Comparison of ENCODE assay signal across 9 cellular contexts in genomic region chr2:236164201-236164982, GRCh38. TPM values are rescaled to one million over a fixed set of nuclear protein-coding genes. Genes with fewer than 3 reads are reported as not detected.
A peak's percentile ranks its signal among the peaks of the same experiment; 100 is the strongest.
DNase-seq lines count a peak whose midpoint lies in the region; ATAC-seq and TF ChIP-seq lines count a peak whose summit lies in the region.
"Had no signal": no experiment of that assay in that cellular context is flagged by ENCODE, and none has a peak within 500 bp of the region (broad histone marks: within the 10 kb centered on the region; RNA-seq: fewer than 3 reads in every experiment).

No MANE protein-coding gene starts in this region.

- H3K4me1 ChIP-seq in SK-N-SH (ENCODE audit: control insufficient read depth in 1 of 2, insufficient read depth in 2 of 2, low read depth in 1 of 2, low read length in 1 of 2): peaks cover 0 to 12% of the 10 kb centered on the region in 2 experiments; a peak in 2 of 4 replicates
- peaks cover 18 to 64% (median 39%) of the 10 kb centered on the region in 12 donors for H3K4me1 ChIP-seq in heart left ventricle
- H3K4me1 ChIP-seq in rectal smooth muscle tissue (ENCODE audit: control insufficient read depth, insufficient read depth, low read length): peaks cover 13% of the 10 kb centered on the region

- no peaks in the 10 kb centered on the region for H3K9me3 ChIP-seq in SK-N-SH
- no peaks in the 10 kb centered on the region for H3K9me3 ChIP-seq in heart left ventricle

- WGBS in SK-N-SH (ENCODE audit: low lambda C conversion rate): 36% methylated on average over 15 of the region's 70 CpGs
- WGBS in heart left ventricle, 4 donors: 0 to 1% (median 1%) methylated on average over 23 to 70 of the region's 70 CpGs

- H3K27me3 ChIP-seq in SK-N-SH (ENCODE audit: insufficient read depth): peaks cover 52% of the 10 kb centered on the region
- H3K27me3 ChIP-seq in heart left ventricle: peaks cover 60 to 100% (median 97%) of the 10 kb centered on the region in 9 donors
- peaks cover 53% of the 10 kb centered on the region for H3K27me3 ChIP-seq in rectal smooth muscle tissue (ENCODE audit: control insufficient read depth, insufficient read depth, low read length)

- peak overlapping the region; percentile 71; the same call in 1 of the 2 replicates for H3K4me2 ChIP-seq in SK-N-SH

- H3K4me3 ChIP-seq in SK-N-SH (ENCODE audit: low read depth in 2 of 2, low read length in 1 of 2) (peak overlapping the region; percentile 27 to 52), heart left ventricle (peak overlapping the region; percentile 14 to 56 (median 42)), rectal smooth muscle tissue (ENCODE audit: low read length) (peak overlapping the region; percentile 44)
- H3K4me3 ChIP-seq: GM12878 had no signal

- H2AFZ ChIP-seq in SK-N-SH (ENCODE audit: low read depth): peak overlapping the region; percentile 70; the same call in 1 of the 2 replicates

- ATAC-seq in heart left ventricle: peak in 1 of 4 donors; percentile 11
- no peak for ATAC-seq in GM18870 (IDR thresholded peaks at IDR 0.05; ENCODE audit: unreplicated experiment)
- ATAC-seq in HG02763 (IDR thresholded peaks at IDR 0.05; ENCODE audit: unreplicated experiment): no peak
- ATAC-seq in HG02678 (IDR thresholded peaks at IDR 0.05; ENCODE audit: unreplicated experiment): no peak
- ATAC-seq in GM21825 (IDR thresholded peaks at IDR 0.05; ENCODE audit: unreplicated experiment): no peak
- ATAC-seq: GM12878 had no signal

- H4K20me1 ChIP-seq in SK-N-SH (ENCODE audit: insufficient read depth): no peaks in the 10 kb centered on the region

- no peak for TF ChIP-seq EP300 in SK-N-SH (IDR thresholded peaks at IDR 0.05; ENCODE audit: borderline replicate concordance in 1 of 2, low read depth in 1 of 2, low read length in 1 of 2)

- H3K9me2 ChIP-seq in SK-N-SH: no peaks in the 10 kb centered on the region

- CTCF ChIA-PET in SK-N-SH (lab: Yijun Ruan, JAX): interaction anchor here (1.8 to 2.4 kb wide), 2 partner anchors 14 to 399 kb away, joined by 7 to 21 read pairs; no protein-coding TSS in a partner anchor

- DNase-seq in EH (ENCODE audit: low read depth) (peak; percentile 72), SK-N-SH (peak; percentile 80), heart left ventricle (no peak)

- no peak for TF ChIP-seq RAD21 in SK-N-SH (IDR thresholded peaks at IDR 0.05; ENCODE audit: low read length)

- no peaks in the 10 kb centered on the region for H3K79me2 ChIP-seq in SK-N-SH (ENCODE audit: insufficient read depth)

- TF ChIP-seq POLR2A in heart left ventricle (IDR thresholded peaks at IDR 0.05): no peak

- POLR2A ChIA-PET in SK-N-SH (lab: Yijun Ruan, JAX): no interaction called here

- intact Hi-C loops in heart left ventricle (cut with DNase I): no loop called here

- TF ChIP-seq CTCF in SK-N-SH (IDR thresholded peaks at IDR 0.05) (no peak), heart left ventricle (IDR thresholded peaks at IDR 0.05) (no peak)

- no peaks in the 10 kb centered on the region for H3F3A ChIP-seq in SK-N-SH (replicated peaks; ENCODE audit: insufficient read depth)

- H3K27ac ChIP-seq in SK-N-SH (ENCODE audit: low read depth in 2 of 2, low read length in 1 of 2) (no peak overlapping the region), heart left ventricle (no peak overlapping the region), rectal smooth muscle tissue (ENCODE audit: low read depth, low read length) (no peak overlapping the region)

- no peak overlapping the region for H3K9ac ChIP-seq in SK-N-SH
- no peak overlapping the region for H3K9ac ChIP-seq in rectal smooth muscle tissue (ENCODE audit: low read length)

- H3K36me3 ChIP-seq in SK-N-SH (replicated peaks in 1 of 2; ENCODE audit: control insufficient read depth in 1 of 2, insufficient read depth in 2 of 2, low read length in 1 of 2) (no peaks in the 10 kb centered on the region), heart left ventricle (no peaks in the 10 kb centered on the region), rectal smooth muscle tissue (ENCODE audit: control insufficient read depth, insufficient read depth, low read length) (no peaks in the 10 kb centered on the region)

TF ChIP-seq in SK-N-SH, 30 proteins besides CTCF, POLR2A, EP300 and RAD21:
- TF ChIP-seq SIN3A (IDR thresholded peaks at IDR 0.05; ENCODE audit: borderline replicate concordance, low read depth, low read length) (no peak), TCF12 (IDR thresholded peaks at IDR 0.05) (no peak), RCOR1 (IDR thresholded peaks at IDR 0.05; ENCODE audit: low read length) (no peak), EZH2phosphoT487 (IDR thresholded peaks at IDR 0.05; ENCODE audit: borderline replicate concordance, low read depth) (no peak), TAF1 (IDR thresholded peaks at IDR 0.05; ENCODE audit: borderline replicate concordance, low read depth, low read length) (no peak), FOXJ3 (CRISPR knock-in tag; IDR thresholded peaks at IDR 0.05) (no peak), RXRA (IDR thresholded peaks at IDR 0.05; ENCODE audit: borderline replicate concordance, low read depth) (no peak), YY1 (IDR thresholded peaks at IDR 0.05; ENCODE audit: low read depth) (no peak), SMC3 (IDR thresholded peaks at IDR 0.05; ENCODE audit: low read depth, low read length) (no peak), MXI1 (IDR thresholded peaks at IDR 0.05; ENCODE audit: low read depth, low read length) (no peak), JUND (IDR thresholded peaks at IDR 0.05) (no peak), USF1 (IDR thresholded peaks at IDR 0.05; ENCODE audit: borderline replicate concordance, low read depth) (no peak)

RNA-seq across cellular contexts. Expression of gene GBX2, which starts 3.8 kb away (rescaled TPM):
- polyA plus RNA-seq in SK-N-SH (2012; rRNA removed) (0.03 and 0.16 TPM in 2 replicates), heart left ventricle (under 1 TPM; 0.15 to 0.55 TPM)
- polyA plus RNA-seq in SK-N-SH (2012; cell fraction: cytosol; rRNA removed): 0.08 and 0.14 TPM in 2 replicates
- 0.14 and 0.33 TPM in 2 replicates for polyA plus RNA-seq in SK-N-SH (2012; cell fraction: nucleus; rRNA removed)
- under 1 TPM in 1 of 9 donors, not detected in 8; 0.17 TPM for total RNA-seq in heart left ventricle
- total RNA-seq: GM12878 had no signal
- polyA plus RNA-seq: GM12878 had no signal

Comparison
In these comparisons a context has a peak if more than half of its experiments do, and no peak if none do; other contexts are left out.
1. DNase-seq: peak in EH (single experiment) and SK-N-SH (single experiment); none in heart left ventricle (0 of 5).
2. Peak in every context shown above with its lines, with median percentiles within 50 percentile points of each other: H3K4me3 ChIP-seq.